ENCODE assay signal across 9 cellular contexts in genomic region chr12:104473374-104473983, GRCh38. TPM values are rescaled to one million over a fixed set of nuclear protein-coding genes. Genes with fewer than 3 reads are reported as not detected.
DNase-seq lines count a peak whose midpoint lies in the region; ATAC-seq and TF ChIP-seq lines count a peak whose summit lies in the region.
"Had no signal": no experiment of that assay in that cellular context is flagged by ENCODE, and none has a peak within 500 bp of the region (broad histone marks: within the 10 kb centered on the region; RNA-seq: fewer than 3 reads in every experiment).

No MANE protein-coding gene starts in this region.

- TF ChIP-seq CTCF in GM13977 (IDR thresholded peaks at IDR 0.05; ENCODE audit: extremely low read depth, insufficient read depth, missing control alignments), result no peak
- no peak for TF ChIP-seq CTCF in MCF 10A (IDR thresholded peaks at IDR 0.05; ENCODE audit: unreplicated experiment)

- intact Hi-C loops in MCF 10A (cut with micrococcal nuclease), result no loop called here

- ATAC-seq in GM19043 (IDR thresholded peaks at IDR 0.05; ENCODE audit: low read depth, unreplicated experiment) (peak; percentile 80), HG03342 (IDR thresholded peaks at IDR 0.05; ENCODE audit: unreplicated experiment) (peak; percentile 62)

- CTCF ChIA-PET in MCF 10A (lab: Yijun Ruan, JAX), result interaction anchor here (0.6 to 1.5 kb wide), 2 partner anchors 15 to 16 kb away, joined by 3 to 5 read pairs; no protein-coding TSS in a partner anchor

- no peaks in the 10 kb centered on the region for H3K27me3 ChIP-seq in BLaER1 treated with 17β-estradiol and CSF1 and Interleukin-3, amounts not matched to agents 10 nM and 100 nM
- no peaks in the 10 kb centered on the region for H3K27me3 ChIP-seq in effector memory CD4-positive, alpha-beta T cell (replicated peaks; ENCODE audit: control insufficient read depth, insufficient read depth, low read length, poor library complexity, severe bottlenecking)

- no peaks in the 10 kb centered on the region for H3K4me1 Mint-ChIP-seq in MCF 10A (ENCODE audit: insufficient read depth, unreplicated experiment)

- BruUV-seq in MCF 10A (replicated peaks; lab: Mats Ljungman, UMichigan), result no TSS peak

- no peak overlapping the region for H3K4me3 Mint-ChIP-seq in MCF 10A (ENCODE audit: unreplicated experiment)

- H3K4me1 ChIP-seq in BLaER1 treated with 17β-estradiol and CSF1 and Interleukin-3, amounts not matched to agents 10 nM and 100 nM, result peaks cover 67 to 93% (median 91%) of the 10 kb centered on the region in 10 experiments
- H3K4me1 ChIP-seq in effector memory CD4-positive, alpha-beta T cell (ENCODE audit: control insufficient read depth, insufficient read depth, low read length, poor library complexity, severe bottlenecking), result peaks cover 45% of the 10 kb centered on the region

- H3K9me3 Mint-ChIP-seq in MCF 10A (ENCODE audit: unreplicated experiment), result no peaks in the 10 kb centered on the region

- peak overlapping the region; percentile 27 to 85 (median 68); a peak in 21 of 22 replicates for H3K9ac ChIP-seq in BLaER1 treated with 17β-estradiol and CSF1 and Interleukin-3, amounts not matched to agents 10 nM and 100 nM

- H3K27ac Mint-ChIP-seq in MCF 10A (ENCODE audit: low read depth, unreplicated experiment), result no peak overlapping the region

- DNase-seq in effector memory CD4-positive, alpha-beta T cell, result no peak
- DNase-seq in T1000 (lab: John Stamatoyannopoulos, UW) (no peak), NCI-H524 (lab: John Stamatoyannopoulos, UW) (no peak), GM13977 (ENCODE audit: low spot score) (no peak), MCF 10A (ENCODE audit: unreplicated experiment) (no peak)
- DNase-seq: NCI-H1694 treated with DMSO at 0.1 percent for 48 hours had no signal

- no peaks in the 10 kb centered on the region for H3K27me3 Mint-ChIP-seq in MCF 10A (ENCODE audit: insufficient read depth, unreplicated experiment)

- H3K4me2 ChIP-seq in BLaER1 treated with 17β-estradiol and CSF1 and Interleukin-3, amounts not matched to agents 10 nM and 100 nM, result peak overlapping the region; percentile 60 to 93 (median 80)

- POLR2A ChIA-PET in MCF 10A (lab: Yijun Ruan, JAX), result interaction anchor here (0.7 kb wide), 1 partner anchor 399 kb away, joined by 3 read pairs; no protein-coding TSS in a partner anchor

- H4K20me1 ChIP-seq in BLaER1 treated with 17β-estradiol and CSF1 and Interleukin-3, amounts not matched to agents 10 nM and 100 nM, result peaks cover 5 to 56% (median 38%) of the 10 kb centered on the region in 11 experiments; a peak in 19 of 22 replicates

- peak overlapping the region in 8 of 10 experiments; percentile 13 to 54 (median 31); a peak in 12 of 20 replicates for H3K4me3 ChIP-seq in BLaER1 treated with 17β-estradiol and CSF1 and Interleukin-3, amounts not matched to agents 10 nM and 100 nM
- peak overlapping the region; percentile 4 for H3K4me3 ChIP-seq in effector memory CD4-positive, alpha-beta T cell (ENCODE audit: insufficient read depth, low read depth, low read length, poor library complexity, severe bottlenecking)

- peaks cover 6 to 22% (median 13%) of the 10 kb centered on the region in 11 experiments; a peak in 17 of 22 replicates for H3K9me3 ChIP-seq in BLaER1 treated with 17β-estradiol and CSF1 and Interleukin-3, amounts not matched to agents 10 nM and 100 nM (replicated peaks in 1 of 11)
- no peaks in the 10 kb centered on the region for H3K9me3 ChIP-seq in effector memory CD4-positive, alpha-beta T cell (ENCODE audit: control insufficient read depth, low read length)

- H3K36me3 ChIP-seq in BLaER1 treated with 17β-estradiol and CSF1 and Interleukin-3, amounts not matched to agents 10 nM and 100 nM, result peaks cover 0 to 39% (median 22%) of the 10 kb centered on the region in 11 experiments; a peak in 18 of 22 replicates
- H3K36me3 ChIP-seq in effector memory CD4-positive, alpha-beta T cell (ENCODE audit: control insufficient read depth, insufficient read depth, low read length), result no peaks in the 10 kb centered on the region

- in situ Hi-C loops in GM13977 (cut with MboI; ENCODE audit: low pct_unique_long_range_greater_than_20kb, low sequenced_read_pairs, unreplicated experiment), result no loop called here

- peak overlapping the region in 10 of 11 experiments; percentile 44 to 93 (median 79); a peak in 19 of 22 replicates for H3K27ac ChIP-seq in BLaER1 treated with 17β-estradiol and CSF1 and Interleukin-3, amounts not matched to agents 10 nM and 100 nM
- peak overlapping the region; percentile 30 for H3K27ac ChIP-seq in effector memory CD4-positive, alpha-beta T cell (ENCODE audit: insufficient read depth, low read length, poor library complexity, severe bottlenecking)

- no peaks in the 10 kb centered on the region for H3K36me3 Mint-ChIP-seq in MCF 10A (ENCODE audit: insufficient read depth, unreplicated experiment)

RNA-seq across cellular contexts. Expression of gene CHST11, which starts 16.7 kb away (rescaled TPM):
- 4.8 and 5.3 TPM in 2 replicates for total RNA-seq in MCF 10A (2022)
